ENCODE assay signal across 12 cellular contexts in the genomic region with DNA sequence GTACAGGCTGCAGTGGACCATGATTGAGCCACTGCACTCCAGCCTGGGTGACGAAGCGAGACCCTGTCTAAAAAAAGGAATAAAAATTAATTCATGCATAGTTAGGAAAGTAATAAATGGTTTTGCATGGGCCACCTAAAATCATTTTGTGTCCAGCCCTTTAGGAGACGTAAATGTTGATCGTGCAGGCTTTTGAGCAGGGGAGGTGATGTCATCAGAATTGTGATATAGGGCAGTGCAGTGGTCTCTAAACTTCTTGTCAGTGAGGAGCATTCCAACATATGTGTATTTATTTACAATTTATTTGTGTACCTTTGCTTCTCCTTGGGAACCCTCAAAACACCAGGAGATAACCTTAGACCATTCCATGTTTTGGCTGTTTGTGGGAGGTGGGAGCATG. TPM values are rescaled to one million over a fixed set of nuclear protein-coding genes. Genes with fewer than 3 reads are reported as not detected.
DNase-seq lines count a peak whose midpoint lies in the region; ATAC-seq, FAIRE-seq and TF ChIP-seq lines count a peak whose summit lies in the region.
"Had no signal": no experiment of that assay in that cellular context is flagged by ENCODE, and none has a peak within 500 bp of the region (broad histone marks: within the 10 kb centered on the region; RNA-seq: fewer than 3 reads in every experiment).

No MANE protein-coding gene starts in this region.

- H3K4me1 Mint-ChIP-seq in activated T-cell treated with anti-CD3 and anti-CD28 coated beads, Interleukin-2, amount 50 U/mL, for 72 hours (ENCODE audit: low read depth), result peaks cover 59% of the 10 kb centered on the region
- H3K4me1 Mint-ChIP-seq in activated B cell treated with CpG ODN at 0.5 μM for 24 hours, result peaks cover 58% of the 10 kb centered on the region
- peaks cover 71% of the 10 kb centered on the region for H3K4me1 Mint-ChIP-seq in stimulated activated naive CD8-positive, alpha-beta T cell treated with anti-CD3 and anti-CD28 coated beads, Interleukin-15, amount 100 ng/mL, for 72 hours

- no peak for FAIRE-seq in keratinocyte (lab: Jason Lieb, UNC)

- H2AFZ ChIP-seq in keratinocyte (ENCODE audit: control insufficient read depth, low read length), result no peak overlapping the region

- peak overlapping the region; percentile 80 to 93 for H3K4me3 Mint-ChIP-seq in activated T-cell treated with anti-CD3 and anti-CD28 coated beads, Interleukin-2, amount 50 U/mL, for 72 hours
- no peak overlapping the region for H3K4me3 Mint-ChIP-seq in activated B cell treated with CpG ODN at 0.5 μM for 24 hours
- peak overlapping the region; percentile 79 to 89 for H3K4me3 Mint-ChIP-seq in stimulated activated naive CD8-positive, alpha-beta T cell treated with anti-CD3 and anti-CD28 coated beads, Interleukin-15, amount 100 ng/mL, for 72 hours

- H3K4me3 ChIP-seq in keratinocyte (ENCODE audit: control insufficient read depth in 2 of 3, extremely low read depth in 1 of 3, insufficient read depth in 2 of 3, low read depth in 1 of 3, low read length in 3 of 3), result no peak overlapping the region
- H3K4me3 ChIP-seq: coronary artery had no signal

- CTCF ChIA-PET in activated B cell treated with CpG ODN at 0.5 μM for 24 hours (lab: Charles Lee), result interaction anchor here (0.8 kb wide), 1 partner anchor 27 kb away, joined by 5 read pairs; no protein-coding TSS in a partner anchor

- no peak overlapping the region for H3K27ac ChIP-seq in keratinocyte (ENCODE audit: control insufficient read depth, insufficient read depth, low read length)
- H3K27ac ChIP-seq: coronary artery had no signal

- no peak for ATAC-seq in activated T-cell treated with anti-CD3 and anti-CD28 coated beads, Interleukin-2, amount 50 U/mL, for 72 hours (replicated peaks in 1 of 2)
- ATAC-seq in activated B cell treated with CpG ODN at 0.5 μM for 24 hours (ENCODE audit: low read depth), result no peak
- no peak for ATAC-seq in stimulated activated naive CD8-positive, alpha-beta T cell treated with anti-CD3 and anti-CD28 coated beads, Interleukin-15, amount 100 ng/mL, for 72 hours
- ATAC-seq in HG03108 (IDR thresholded peaks at IDR 0.05; ENCODE audit: unreplicated experiment), result no peak

- peaks cover 3% of the 10 kb centered on the region for H3K9me1 ChIP-seq in keratinocyte (ENCODE audit: control insufficient read depth, extremely low read depth, insufficient read depth, low read length)

- H3K27ac Mint-ChIP-seq in activated T-cell treated with anti-CD3 and anti-CD28 coated beads, Interleukin-2, amount 50 U/mL, for 72 hours, result peak overlapping the region; percentile 90
- H3K27ac Mint-ChIP-seq in activated B cell treated with CpG ODN at 0.5 μM for 24 hours, result peak overlapping the region; percentile 7
- no peak overlapping the region for H3K27ac Mint-ChIP-seq in stimulated activated naive CD8-positive, alpha-beta T cell treated with anti-CD3 and anti-CD28 coated beads, Interleukin-15, amount 100 ng/mL, for 72 hours

- H3K79me2 ChIP-seq in keratinocyte (ENCODE audit: control insufficient read depth, insufficient read depth, low read length), result peaks cover 72% of the 10 kb centered on the region

- TF ChIP-seq CTCF in activated B cell treated with CpG ODN at 0.5 μM for 24 hours (IDR thresholded peaks at IDR 0.05), result no peak
- TF ChIP-seq CTCF in keratinocyte (optimal IDR thresholded peaks at IDR 0.05 in 1 of 3, IDR thresholded peaks at IDR 0.05 in 1 of 3, conservative IDR thresholded peaks at IDR 0.05 in 1 of 3; ENCODE audit: extremely low read depth in 1 of 3, insufficient read depth in 2 of 3, low read length in 3 of 3), result no peak

- peaks cover 24% of the 10 kb centered on the region for H4K20me1 ChIP-seq in keratinocyte (ENCODE audit: control insufficient read depth, extremely low read depth, insufficient read depth, low read length)

- intact Hi-C loops in activated B cell treated with CpG ODN at 0.5 μM for 24 hours (cut with micrococcal nuclease), result loop anchor here (5.0 kb wide), 1 partner anchor 37 kb away; the partner anchor contains the start of genes TIMM29 and YIPF2

- H3K27me3 Mint-ChIP-seq in activated T-cell treated with anti-CD3 and anti-CD28 coated beads, Interleukin-2, amount 50 U/mL, for 72 hours (ENCODE audit: low read depth), result no peaks in the 10 kb centered on the region
- H3K27me3 Mint-ChIP-seq in activated B cell treated with CpG ODN at 0.5 μM for 24 hours, result no peaks in the 10 kb centered on the region
- H3K27me3 Mint-ChIP-seq in stimulated activated naive CD8-positive, alpha-beta T cell treated with anti-CD3 and anti-CD28 coated beads, Interleukin-15, amount 100 ng/mL, for 72 hours, result no peaks in the 10 kb centered on the region

- peaks cover 0 to 2% of the 10 kb centered on the region in 2 donors for H3K36me3 Mint-ChIP-seq in activated T-cell treated with anti-CD3 and anti-CD28 coated beads, Interleukin-2, amount 50 U/mL, for 72 hours (ENCODE audit: insufficient read depth in 2 of 2)
- peaks cover 5% of the 10 kb centered on the region for H3K36me3 Mint-ChIP-seq in activated B cell treated with CpG ODN at 0.5 μM for 24 hours (ENCODE audit: low read depth)

- dilution Hi-C loops in keratinocyte (cut with MboI; ENCODE audit: extremely low pct_ligation_motif_present, low sequenced_read_pairs), result no loop called here

- H3K4me1 ChIP-seq in keratinocyte (ENCODE audit: control insufficient read depth, extremely low read depth, insufficient read depth, low read length), result peaks cover 21% of the 10 kb centered on the region

- H3K4me2 ChIP-seq in keratinocyte (ENCODE audit: control insufficient read depth, extremely low read depth, insufficient read depth, low read depth, low read length), result peak overlapping the region; percentile 98

- H3K27me3 ChIP-seq in keratinocyte (ENCODE audit: control insufficient read depth, extremely low read depth, insufficient read depth, low read length), result no peaks in the 10 kb centered on the region

- no peak overlapping the region for H3K9ac ChIP-seq in keratinocyte (ENCODE audit: control insufficient read depth, extremely low read depth, insufficient read depth, low read length)

- no peaks in the 10 kb centered on the region for H3K9me3 Mint-ChIP-seq in activated T-cell treated with anti-CD3 and anti-CD28 coated beads, Interleukin-2, amount 50 U/mL, for 72 hours
- no peaks in the 10 kb centered on the region for H3K9me3 Mint-ChIP-seq in activated B cell treated with CpG ODN at 0.5 μM for 24 hours
- no peaks in the 10 kb centered on the region for H3K9me3 Mint-ChIP-seq in stimulated activated naive CD8-positive, alpha-beta T cell treated with anti-CD3 and anti-CD28 coated beads, Interleukin-15, amount 100 ng/mL, for 72 hours

- H3K9me3 ChIP-seq in keratinocyte (ENCODE audit: control insufficient read depth, low read depth, low read length), result no peaks in the 10 kb centered on the region

- DNase-seq in activated T-cell treated with anti-CD3 and anti-CD28 coated beads, Interleukin-2, amount 50 U/mL, for 72 hours, result no peak
- no peak for DNase-seq in activated T-cell treated with anti-CD3 and anti-CD28 coated beads, Interleukin-2, amount 50 U/mL, for 48 hours
- DNase-seq in activated B cell treated with CpG ODN at 0.5 μM for 24 hours, result no peak
- DNase-seq in keratinocyte (ENCODE audit: low read depth, low spot score), result no peak
- no peak for DNase-seq in stimulated activated naive CD8-positive, alpha-beta T cell treated with anti-CD3 and anti-CD28 coated beads, Interleukin-15, amount 100 ng/mL, for 72 hours
- DNase-seq in amniotic stem cell (lab: John Stamatoyannopoulos, UW), result no peak
- DNase-seq in NCI-H510A treated with DMSO at 0.1 percent for 48 hours (lab: John Stamatoyannopoulos, UW), result no peak
- DNase-seq: activated CD4-positive, CD25-positive, alpha-beta regulatory T cell treated with anti-CD3 and anti-CD28 coated beads, Interleukin-2, amount 50 U/mL, for 72 hours; GOT3; mesenchymal stem cell had no signal

- H3K36me3 ChIP-seq in keratinocyte (ENCODE audit: control insufficient read depth in 2 of 2, extremely low read depth in 1 of 2, insufficient read depth in 2 of 2, low read length in 2 of 2), result peaks cover 0 to 6% of the 10 kb centered on the region in 2 experiments

- POLR2A ChIA-PET in activated B cell treated with CpG ODN at 0.5 μM for 24 hours (lab: Charles Lee), result interaction anchor here (0.6 kb wide), 1 partner anchor 18 kb away, joined by 3 read pairs; no protein-coding TSS in a partner anchor

RNA-seq across cellular contexts. Expression of gene SMARCA4, which starts 3.0 kb away (rescaled TPM):
- 10 to 100 TPM; 80.5 to 83.2 TPM for total RNA-seq in activated T-cell treated with anti-CD3 and anti-CD28 coated beads, Interleukin-2, amount 50 U/mL, for 72 hours
- total RNA-seq in activated B cell treated with CpG ODN at 0.5 μM for 24 hours, result 85.1 and 93.6 TPM in 2 replicates
- 30.8 to 61.8 TPM (median 33.1 TPM) in 3 replicates for polyA plus RNA-seq in keratinocyte
- polyA plus RNA-seq in keratinocyte (2011; ENCODE audit: low read depth), result 102 TPM
- polyA plus RNA-seq in keratinocyte (2011; cell fraction: cytosol; rRNA removed), result 45.2 and 63.6 TPM in 2 replicates
- polyA plus RNA-seq in keratinocyte (2011; cell fraction: nucleus; rRNA removed), result 109 and 126 TPM in 2 replicates
- polyA plus RNA-seq in keratinocyte (2012; ENCODE audit: low replicate concordance), result 78.8 and 113 TPM in 2 replicates
- 84.1 to 227 TPM (median 111 TPM) in 3 replicates for polyA minus RNA-seq in keratinocyte
- 83.1 TPM for polyA minus RNA-seq in keratinocyte (2011; cell fraction: cytosol; rRNA and poly(A)+ RNA removed)
- 125 and 144 TPM in 2 replicates for polyA minus RNA-seq in keratinocyte (2011; cell fraction: nucleus; rRNA and poly(A)+ RNA removed)

RNA-seq across cellular contexts. Expression of gene TIMM29, which starts 35.3 kb away (rescaled TPM):
- total RNA-seq in activated T-cell treated with anti-CD3 and anti-CD28 coated beads, Interleukin-2, amount 50 U/mL, for 72 hours, result 10 to 100 TPM; 20.3 to 20.9 TPM
- 16.6 and 19.5 TPM in 2 replicates for total RNA-seq in activated B cell treated with CpG ODN at 0.5 μM for 24 hours
- 6.1 to 10.3 TPM (median 8.4 TPM) in 3 replicates for polyA plus RNA-seq in keratinocyte
- polyA plus RNA-seq in keratinocyte (2011; ENCODE audit: low read depth), result 6.9 TPM
- polyA plus RNA-seq in keratinocyte (2011; cell fraction: cytosol; rRNA removed), result 6.8 and 7.6 TPM in 2 replicates
- 7.0 and 8.8 TPM in 2 replicates for polyA plus RNA-seq in keratinocyte (2011; cell fraction: nucleus; rRNA removed)
- 12.4 and 14.4 TPM in 2 replicates for polyA plus RNA-seq in keratinocyte (2012; ENCODE audit: low replicate concordance)
- polyA minus RNA-seq in keratinocyte, result 2.3 to 5.0 TPM (median 3.9 TPM) in 3 replicates
- 8.8 TPM for polyA minus RNA-seq in keratinocyte (2011; cell fraction: cytosol; rRNA and poly(A)+ RNA removed)
- 6.5 and 7.4 TPM in 2 replicates for polyA minus RNA-seq in keratinocyte (2011; cell fraction: nucleus; rRNA and poly(A)+ RNA removed)

RNA-seq across cellular contexts. Expression of gene YIPF2, which starts 35.4 kb away (rescaled TPM):
- 10 to 100 TPM; 47.0 to 47.9 TPM for total RNA-seq in activated T-cell treated with anti-CD3 and anti-CD28 coated beads, Interleukin-2, amount 50 U/mL, for 72 hours
- total RNA-seq in activated B cell treated with CpG ODN at 0.5 μM for 24 hours, result 23.0 and 23.9 TPM in 2 replicates
- polyA plus RNA-seq in keratinocyte, result 26.9 to 59.6 TPM (median 40.2 TPM) in 3 replicates
- 17.7 TPM for polyA plus RNA-seq in keratinocyte (2011; ENCODE audit: low read depth)
- 28.1 and 62.8 TPM in 2 replicates for polyA plus RNA-seq in keratinocyte (2011; cell fraction: cytosol; rRNA removed)
- 55.2 and 72.1 TPM in 2 replicates for polyA plus RNA-seq in keratinocyte (2011; cell fraction: nucleus; rRNA removed)
- polyA plus RNA-seq in keratinocyte (2012; ENCODE audit: low replicate concordance), result 46.5 and 50.7 TPM in 2 replicates
- 38.8 to 74.3 TPM (median 68.0 TPM) in 3 replicates for polyA minus RNA-seq in keratinocyte
- polyA minus RNA-seq in keratinocyte (2011; cell fraction: cytosol; rRNA and poly(A)+ RNA removed), result 124 TPM
- polyA minus RNA-seq in keratinocyte (2011; cell fraction: nucleus; rRNA and poly(A)+ RNA removed), result 27.0 and 32.7 TPM in 2 replicates

Comparison
In these comparisons a context has a peak if more than half of its experiments do, and no peak if none do; other contexts are left out.
1. H3K27ac Mint-ChIP-seq: peak in activated T-cell treated with anti-CD3 and anti-CD28 coated beads, Interleukin-2, amount 50 U/mL, for 72 hours (single experiment) and activated B cell treated with CpG ODN at 0.5 μM for 24 hours (single experiment); none in stimulated activated naive CD8-positive, alpha-beta T cell treated with anti-CD3 and anti-CD28 coated beads, Interleukin-15, amount 100 ng/mL, for 72 hours (0 of 2).